8 cellular contexts compared by ENCODE assay signal in the genomic region with DNA sequence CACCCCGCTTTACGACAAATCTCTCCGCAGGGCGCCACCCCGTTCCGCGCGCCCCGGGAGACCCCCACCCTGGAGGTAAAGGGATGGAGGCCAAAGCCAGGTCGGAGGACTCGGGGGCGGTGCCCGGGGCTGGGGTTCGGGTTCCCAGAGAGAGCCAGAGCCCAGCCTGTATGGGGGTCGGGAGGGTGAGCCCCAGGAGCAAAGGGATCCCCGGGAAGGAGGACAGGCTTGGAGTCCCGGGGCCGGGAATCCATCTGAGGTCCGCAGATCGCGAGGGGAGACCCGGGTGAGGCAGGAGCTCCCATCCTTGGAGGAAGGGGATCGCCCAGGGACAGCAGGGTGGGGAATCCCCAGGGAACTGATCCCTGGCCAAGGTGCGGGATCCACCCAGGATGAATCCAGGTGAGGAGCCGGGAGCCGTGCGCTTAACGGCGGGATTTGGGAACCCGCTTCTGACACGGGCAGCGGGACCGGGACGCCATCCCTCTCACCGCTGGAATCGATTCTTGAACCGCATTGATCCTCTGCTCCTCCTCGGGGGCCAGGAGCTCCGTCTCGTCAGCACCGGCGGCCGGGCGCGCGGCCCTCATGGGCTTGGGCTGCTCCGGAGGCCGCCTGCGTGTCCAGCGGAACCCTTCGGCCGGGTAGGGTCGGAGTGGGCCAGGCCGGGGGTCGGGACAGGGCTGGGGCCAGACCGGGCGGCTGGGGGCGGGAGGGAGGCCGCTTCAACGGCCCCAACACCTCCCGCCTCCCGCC. TPM values are rescaled to one million over a fixed set of nuclear protein-coding genes. Genes with fewer than 3 reads are reported as not detected.
DNase-seq lines count a peak whose midpoint lies in the region; ATAC-seq and TF ChIP-seq lines count a peak whose summit lies in the region.

A gene with protein sequence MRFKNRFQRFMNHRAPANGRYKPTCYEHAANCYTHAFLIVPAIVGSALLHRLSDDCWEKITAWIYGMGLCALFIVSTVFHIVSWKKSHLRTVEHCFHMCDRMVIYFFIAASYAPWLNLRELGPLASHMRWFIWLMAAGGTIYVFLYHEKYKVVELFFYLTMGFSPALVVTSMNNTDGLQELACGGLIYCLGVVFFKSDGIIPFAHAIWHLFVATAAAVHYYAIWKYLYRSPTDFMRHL (minus strand): TSS at position 657 of the 756 bp plus-strand sequence. CDS start 140 bp downstream, at position 517.

- peak within 1 kb of the TSS; percentile 89 for H3K4me3 ChIP-seq in CD8-positive, alpha-beta T cell (ENCODE audit: low read depth, low read length)
- peak within 1 kb of the TSS; percentile 91 for H3K4me3 ChIP-seq in endodermal cell (ENCODE audit: low read length)
- H3K4me3 ChIP-seq in mucosa of rectum (ENCODE audit: low read length in 2 of 2) = peak within 1 kb of the TSS; percentile 87 to 94
- peak within 1 kb of the TSS; percentile 48 to 92 (median 85) for H3K4me3 ChIP-seq in upper lobe of left lung

- H3K36me3 Mint-ChIP-seq in CD8-positive, alpha-beta T cell = no peaks in the 10 kb centered on the region
- peaks cover 21% of the 10 kb centered on the region for H3K36me3 Mint-ChIP-seq in endodermal cell (ENCODE audit: low read depth)

- no peak for TF ChIP-seq CTCF in CD8-positive, alpha-beta T cell (IDR thresholded peaks at IDR 0.05)
- TF ChIP-seq CTCF in endodermal cell (conservative IDR thresholded peaks at IDR 0.05) (no peak), upper lobe of left lung (IDR thresholded peaks at IDR 0.05) (no peak)

- 0% methylated on average over 8 to 62 of the region's 62 CpGs for WGBS in endodermal cell (ENCODE audit: insufficient coverage in 1 of 2, insufficient read length in 1 of 2), 2 experiments
- 0% methylated on average over 5 to 41 of the region's 62 CpGs for WGBS in upper lobe of left lung, 2 donors

- peak within 1 kb of the TSS; percentile 69 for H3K27ac ChIP-seq in CD8-positive, alpha-beta T cell (ENCODE audit: low read depth, low read length)
- H3K27ac ChIP-seq in endodermal cell (ENCODE audit: low read depth, low read length) (peak within 1 kb of the TSS; percentile 82), mucosa of rectum (ENCODE audit: low read depth in 2 of 2, low read length in 2 of 2) (peak within 1 kb of the TSS; percentile 83 to 92), upper lobe of left lung (peak within 1 kb of the TSS; percentile 72 to 91 (median 85))

- no peaks in the 10 kb centered on the region for H3K9me3 Mint-ChIP-seq in CD8-positive, alpha-beta T cell
- no peaks in the 10 kb centered on the region for H3K9me3 Mint-ChIP-seq in endodermal cell

- CTCF ChIA-PET in CD8-positive, alpha-beta T cell (lab: Charles Lee) = no interaction called here

- H3K9ac ChIP-seq in endodermal cell (ENCODE audit: extremely low read depth, low read length, poor library complexity, severe bottlenecking) (peak within 1 kb of the TSS; percentile 68), mucosa of rectum (ENCODE audit: low read depth in 1 of 2, low read length in 2 of 2) (peak within 1 kb of the TSS; percentile 89 to 90)

- POLR2A ChIA-PET in CD8-positive, alpha-beta T cell (lab: Charles Lee) = no interaction called here

- H3K4me1 Mint-ChIP-seq in CD8-positive, alpha-beta T cell (ENCODE audit: low read depth) = peaks cover 45% of the 10 kb centered on the region
- peaks cover 21% of the 10 kb centered on the region for H3K4me1 Mint-ChIP-seq in endodermal cell

- H3K9me3 ChIP-seq in CD8-positive, alpha-beta T cell (ENCODE audit: low read length) = no peaks in the 10 kb centered on the region
- peaks cover 2% of the 10 kb centered on the region for H3K9me3 ChIP-seq in endodermal cell (ENCODE audit: control insufficient read depth, low read length)
- H3K9me3 ChIP-seq in mucosa of rectum (ENCODE audit: control insufficient read depth in 2 of 2, low read length in 2 of 2) = no peaks in the 10 kb centered on the region
- no peaks in the 10 kb centered on the region for H3K9me3 ChIP-seq in upper lobe of left lung

- DNase-seq in CD8-positive, alpha-beta T cell = peak in 3 of 7 experiments; percentile 2 to 67 (median 8)
- DNase-seq in endodermal cell = no peak
- peak; percentile 34 to 88 for DNase-seq in upper lobe of left lung
- DNase-seq in ACHN = no peak

- in situ Hi-C loops in ACHN (cut with HindIII; ENCODE audit: low pct_ligation_motif_present, low pct_unique_long_range_greater_than_20kb, low sequenced_read_pairs) = no loop called here

- peaks cover 20% of the 10 kb centered on the region for H3K27me3 Mint-ChIP-seq in CD8-positive, alpha-beta T cell (ENCODE audit: low read depth)
- peaks cover 6% of the 10 kb centered on the region for H3K27me3 Mint-ChIP-seq in endodermal cell (ENCODE audit: insufficient read depth)

- no peaks in the 10 kb centered on the region for H3K36me3 ChIP-seq in CD8-positive, alpha-beta T cell (ENCODE audit: insufficient read depth, low read length)
- H3K36me3 ChIP-seq in endodermal cell (ENCODE audit: control insufficient read depth, insufficient read depth, low read length) (peaks cover 12% of the 10 kb centered on the region), mucosa of rectum (ENCODE audit: control insufficient read depth in 2 of 2, insufficient read depth in 2 of 2, low read length in 2 of 2) (no peaks in the 10 kb centered on the region), upper lobe of left lung (no peaks in the 10 kb centered on the region)

- intact Hi-C loops in CD8-positive, alpha-beta T cell (cut with DNase I, micrococcal nuclease) = loop anchor here (5.0 to 10.0 kb wide), 5 partner anchors 154 to 1663 kb away; a partner anchor contains a TSS
- intact Hi-C loops in T-helper 1 cell treated with Interleukin-12 subunit alpha and Interleukin-12 subunit beta and Interleukin-4 antibody, amounts not matched to agents 30 ng/mL and 1 ng/mL, for 36 hours (cut with micrococcal nuclease) = loop anchor here (1.0 to 5.0 kb wide), 8 partner anchors 65 to 1557 kb away; a partner anchor contains a TSS

- no peak for TF ChIP-seq EP300 in upper lobe of left lung (IDR thresholded peaks at IDR 0.05)

- peak in 1 of 4 donors; percentile 75 for TF ChIP-seq POLR2A in upper lobe of left lung (IDR thresholded peaks at IDR 0.05)

- H3K4me3 Mint-ChIP-seq in CD8-positive, alpha-beta T cell = peak within 1 kb of the TSS; percentile 89
- peak within 1 kb of the TSS; percentile 88 for H3K4me3 Mint-ChIP-seq in endodermal cell

- peak within 1 kb of the TSS; percentile 96 for H3K27ac Mint-ChIP-seq in CD8-positive, alpha-beta T cell
- H3K27ac Mint-ChIP-seq in endodermal cell = peak within 1 kb of the TSS; percentile 83

- H3K27me3 ChIP-seq in CD8-positive, alpha-beta T cell (ENCODE audit: insufficient read depth, low read length) = no peaks in the 10 kb centered on the region
- H3K27me3 ChIP-seq in endodermal cell (ENCODE audit: control insufficient read depth, insufficient read depth, low read length, poor library complexity, severe bottlenecking) = no peaks in the 10 kb centered on the region
- no peaks in the 10 kb centered on the region for H3K27me3 ChIP-seq in mucosa of rectum (ENCODE audit: control insufficient read depth in 2 of 2, insufficient read depth in 2 of 2, low read length in 2 of 2)
- no peaks in the 10 kb centered on the region for H3K27me3 ChIP-seq in upper lobe of left lung

- peaks cover 25% of the 10 kb centered on the region for H3K4me1 ChIP-seq in CD8-positive, alpha-beta T cell (ENCODE audit: insufficient read depth, low read length)
- no peaks in the 10 kb centered on the region for H3K4me1 ChIP-seq in endodermal cell (ENCODE audit: control insufficient read depth, insufficient read depth, low read length)
- H3K4me1 ChIP-seq in mucosa of rectum (ENCODE audit: control insufficient read depth in 2 of 2, insufficient read depth in 2 of 2, low read length in 2 of 2) = peaks cover 7 to 14% of the 10 kb centered on the region in 2 donors
- H3K4me1 ChIP-seq in upper lobe of left lung = peaks cover 11 to 25% (median 14%) of the 10 kb centered on the region in 4 donors

- no peak for ATAC-seq in CD8-positive, alpha-beta T cell
- ATAC-seq in GM19351 (IDR thresholded peaks at IDR 0.05; ENCODE audit: unreplicated experiment) (peak; percentile 24), HG03439 (IDR thresholded peaks at IDR 0.05; ENCODE audit: unreplicated experiment) (peak; percentile 19), upper lobe of left lung (ENCODE audit: low FRiP score in 2 of 2) (peak; percentile 2 to 70)

RNA-seq across cellular contexts. Expression of the gene that starts here (rescaled TPM):
- total RNA-seq in CD8-positive, alpha-beta T cell = 10 to 100 TPM; 28.2 to 32.8 TPM
- 31.7 and 31.9 TPM in 2 replicates for total RNA-seq in T-helper 1 cell treated with Interleukin-12 subunit alpha and Interleukin-12 subunit beta and Interleukin-4 antibody, amounts not matched to agents 30 ng/mL and 1 ng/mL, for 36 hours
- total RNA-seq in endodermal cell (10 to 100 TPM; 40.1 to 40.2 TPM), upper lobe of left lung (10 to 100 TPM; 13.5 to 26.7 (median 19.0) TPM)
- polyA plus RNA-seq in endodermal cell (2013, experiment 1 of 2) = 57.9 TPM
- polyA plus RNA-seq in endodermal cell (2013, experiment 2 of 2) = 59.9 TPM

Comparison
In these comparisons a context has a peak if more than half of its experiments do, and no peak if none do; other contexts are left out.
1. DNase-seq: peak in upper lobe of left lung (2 of 2); none in endodermal cell (single experiment) and ACHN (single experiment).
2. Peak in every context shown above with its lines, with median percentiles within 50 percentile points of each other: H3K27ac ChIP-seq and H3K4me3 ChIP-seq.